In the genomic region with DNA sequence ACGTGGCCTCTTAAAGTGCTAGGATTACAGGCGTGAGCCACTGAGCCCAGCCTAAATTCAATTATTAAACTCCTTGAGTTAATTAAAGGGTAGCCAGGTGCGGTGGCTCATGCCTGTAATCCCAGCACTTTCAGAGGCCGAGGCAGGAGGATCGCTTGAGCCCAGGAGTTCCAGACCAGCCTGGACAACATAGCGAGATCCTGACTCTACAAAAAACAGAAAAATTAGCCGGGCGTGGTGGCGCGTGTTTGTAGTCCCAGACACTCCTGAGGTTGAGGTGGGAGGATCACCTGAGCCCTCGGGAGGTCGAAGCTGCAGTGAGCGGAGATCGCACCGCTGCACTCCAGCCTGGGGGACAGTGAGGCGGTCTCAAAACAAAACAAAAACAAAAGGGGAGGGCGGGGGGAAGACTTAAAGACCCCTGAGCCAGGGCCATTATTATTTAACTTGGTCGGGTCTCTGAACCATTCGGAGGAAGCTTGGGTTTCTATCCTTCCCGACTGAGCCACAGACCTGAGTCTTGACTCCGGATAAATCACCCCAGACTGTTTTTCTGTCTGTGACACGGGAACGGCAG, we compare ENCODE assay signal across 8 cellular contexts. TPM values are rescaled to one million over a fixed set of nuclear protein-coding genes. Genes with fewer than 3 reads are reported as not detected.
DNase-seq lines count a peak whose midpoint lies in the region; TF ChIP-seq lines count a peak whose summit lies in the region.

No MANE protein-coding gene starts in this region.

- peak overlapping the region; percentile 94 for H3K27ac Mint-ChIP-seq in activated T-helper 1 cell treated with anti-CD3 and anti-CD28 coated beads, Interleukin-12 subunit alpha, Interleukin-12 subunit beta, Interleukin-2, Interleukin-4 antibody, amounts not matched to agents 30 ng/mL and 10 ng/mL and 1 ng/mL, durations not matched to agents 14 hours and 24 hours and 36 hours

- peak; percentile 35 for DNase-seq in DMS53 (lab: John Stamatoyannopoulos, UW)
- DNase-seq in DMS53 treated with DMSO at 0.1 percent for 48 hours (lab: John Stamatoyannopoulos, UW; ENCODE audit: unreplicated experiment), result no peak
- DNase-seq in activated T-helper 1 cell treated with anti-CD3 and anti-CD28 coated beads, Interleukin-12 subunit alpha, Interleukin-12 subunit beta, Interleukin-2, Interleukin-4 antibody, amounts not matched to agents 30 ng/mL and 10 ng/mL and 1 ng/mL, durations not matched to agents 14 hours and 24 hours and 36 hours (ENCODE audit: low spot score), result no peak
- no peak for DNase-seq in stomach
- no peak for DNase-seq in A172 (ENCODE audit: low spot score)
- DNase-seq in HK-2 (ENCODE audit: unreplicated experiment), result no peak
- DNase-seq in NCI-H1417 (lab: John Stamatoyannopoulos, UW), result no peak

- H3K4me3 ChIP-seq in iPS-20b (ENCODE audit: low read length), result peak overlapping the region; percentile 95
- peak overlapping the region; percentile 81 to 95 (median 92) for H3K4me3 ChIP-seq in stomach

- peaks cover 19% of the 10 kb centered on the region for H3K36me3 Mint-ChIP-seq in activated T-helper 1 cell treated with anti-CD3 and anti-CD28 coated beads, Interleukin-12 subunit alpha, Interleukin-12 subunit beta, Interleukin-2, Interleukin-4 antibody, amounts not matched to agents 30 ng/mL and 10 ng/mL and 1 ng/mL, durations not matched to agents 14 hours and 24 hours and 36 hours (ENCODE audit: low read depth)

- TF ChIP-seq POLR2A in stomach (IDR thresholded peaks at IDR 0.05), result no peak

- H3K4me3 Mint-ChIP-seq in activated T-helper 1 cell treated with anti-CD3 and anti-CD28 coated beads, Interleukin-12 subunit alpha, Interleukin-12 subunit beta, Interleukin-2, Interleukin-4 antibody, amounts not matched to agents 30 ng/mL and 10 ng/mL and 1 ng/mL, durations not matched to agents 14 hours and 24 hours and 36 hours, result peak overlapping the region; percentile 97

- H3K27me3 ChIP-seq in iPS-20b (ENCODE audit: insufficient read depth, low read length) (peaks cover 44% of the 10 kb centered on the region), stomach (no peaks in the 10 kb centered on the region)

- no peaks in the 10 kb centered on the region for H3K27me3 Mint-ChIP-seq in activated T-helper 1 cell treated with anti-CD3 and anti-CD28 coated beads, Interleukin-12 subunit alpha, Interleukin-12 subunit beta, Interleukin-2, Interleukin-4 antibody, amounts not matched to agents 30 ng/mL and 10 ng/mL and 1 ng/mL, durations not matched to agents 14 hours and 24 hours and 36 hours (ENCODE audit: insufficient read depth)

- H3K4me1 ChIP-seq in iPS-20b (ENCODE audit: insufficient read depth, low read length), result 0 out of 2 replicates have a peak, but pooled peaks cover 6% of the 10 kb centered on the region
- H3K4me1 ChIP-seq in stomach, result peaks cover 21 to 44% (median 34%) of the 10 kb centered on the region in 4 donors

- H3K4me1 Mint-ChIP-seq in activated T-helper 1 cell treated with anti-CD3 and anti-CD28 coated beads, Interleukin-12 subunit alpha, Interleukin-12 subunit beta, Interleukin-2, Interleukin-4 antibody, amounts not matched to agents 30 ng/mL and 10 ng/mL and 1 ng/mL, durations not matched to agents 14 hours and 24 hours and 36 hours (ENCODE audit: low read depth), result peaks cover 23% of the 10 kb centered on the region

- no peak overlapping the region for H3K27ac ChIP-seq in iPS-20b (ENCODE audit: low read length)
- H3K27ac ChIP-seq in stomach, result peak overlapping the region; percentile 93 to 97 (median 94)

- H3K9me3 ChIP-seq in iPS-20b (ENCODE audit: insufficient read depth, low read depth, low read length) (no peaks in the 10 kb centered on the region), stomach (no peaks in the 10 kb centered on the region)

- TF ChIP-seq CTCF in stomach (IDR thresholded peaks at IDR 0.05), result no peak

- no peak for TF ChIP-seq EP300 in stomach (IDR thresholded peaks at IDR 0.05)

- H3K36me3 ChIP-seq in iPS-20b (ENCODE audit: insufficient read depth, low read depth, low read length) (no peaks in the 10 kb centered on the region), stomach (peaks cover 0 to 21% (median 10%) of the 10 kb centered on the region in 4 donors)

- H3K9ac ChIP-seq in iPS-20b (ENCODE audit: low read depth, low read length), result peak overlapping the region; percentile 99; the same call in 1 of the 2 replicates

- H3K9me3 Mint-ChIP-seq in activated T-helper 1 cell treated with anti-CD3 and anti-CD28 coated beads, Interleukin-12 subunit alpha, Interleukin-12 subunit beta, Interleukin-2, Interleukin-4 antibody, amounts not matched to agents 30 ng/mL and 10 ng/mL and 1 ng/mL, durations not matched to agents 14 hours and 24 hours and 36 hours, result no peaks in the 10 kb centered on the region

- WGBS in stomach, 5 donors, result 20 to 27% (median 20%) methylated on average over 23 of the region's 23 CpGs

- intact Hi-C loops in activated T-helper 1 cell treated with anti-CD3 and anti-CD28 coated beads, Interleukin-12 subunit alpha, Interleukin-12 subunit beta, Interleukin-2, Interleukin-4 antibody, amounts not matched to agents 30 ng/mL and 10 ng/mL and 1 ng/mL, durations not matched to agents 14 hours and 24 hours and 36 hours (cut with micrococcal nuclease), result loop anchor here (2.0 kb wide), 1 partner anchor 60 kb away; no protein-coding TSS in a partner anchor
- intact Hi-C loops in stomach (cut with DNase I; ENCODE audit: low total_unique reads), result no loop called here

RNA-seq across cellular contexts. Expression of a gene that starts 19.5 kb away (rescaled TPM):
- total RNA-seq in activated T-helper 1 cell treated with anti-CD3 and anti-CD28 coated beads, Interleukin-12 subunit alpha, Interleukin-12 subunit beta, Interleukin-2, Interleukin-4 antibody, amounts not matched to agents 30 ng/mL and 10 ng/mL and 1 ng/mL, durations not matched to agents 14 hours and 24 hours and 36 hours, result 23.1 and 25.3 TPM in 2 replicates
- 10 to 100 TPM; 12.2 to 44.6 (median 21.6) TPM for total RNA-seq in stomach
- polyA plus RNA-seq in stomach, result 10 to 100 TPM; 39.5 to 58.2 (median 48.4) TPM
- total RNA-seq in A172 (2014; rRNA removed; shearing (Covaris generic)), result 57.3 and 60.8 TPM in 2 replicates

RNA-seq across cellular contexts. Expression of a gene that starts 22.1 kb away (rescaled TPM):
- total RNA-seq in activated T-helper 1 cell treated with anti-CD3 and anti-CD28 coated beads, Interleukin-12 subunit alpha, Interleukin-12 subunit beta, Interleukin-2, Interleukin-4 antibody, amounts not matched to agents 30 ng/mL and 10 ng/mL and 1 ng/mL, durations not matched to agents 14 hours and 24 hours and 36 hours, result 0.23 and 0.29 TPM in 2 replicates
- 1 to 10 TPM in 1 of 5 donors, under 1 TPM in 2, not detected in 2; 0.29 to 2.3 (median 0.55) TPM for total RNA-seq in stomach
- polyA plus RNA-seq in stomach, result 1 to 10 TPM; 2.1 to 4.5 (median 2.9) TPM
- 1.9 and 2.3 TPM in 2 replicates for total RNA-seq in A172 (2014; rRNA removed; shearing (Covaris generic))

RNA-seq across cellular contexts. Expression of a gene that starts 49.0 kb away (rescaled TPM):
- 32.7 and 33.2 TPM in 2 replicates for total RNA-seq in activated T-helper 1 cell treated with anti-CD3 and anti-CD28 coated beads, Interleukin-12 subunit alpha, Interleukin-12 subunit beta, Interleukin-2, Interleukin-4 antibody, amounts not matched to agents 30 ng/mL and 10 ng/mL and 1 ng/mL, durations not matched to agents 14 hours and 24 hours and 36 hours
- 100 to 1,000 TPM in 1 of 5 donors, 10 to 100 TPM in 1, 1 to 10 TPM in 3; 6.7 to 252 (median 9.7) TPM for total RNA-seq in stomach
- 10 to 100 TPM in 1 of 3 donors, 1 to 10 TPM in 2; 5.8 to 12.7 (median 8.2) TPM for polyA plus RNA-seq in stomach
- 18.7 and 32.5 TPM in 2 replicates for total RNA-seq in A172 (2014; rRNA removed; shearing (Covaris generic))
